Comparison of ENCODE assay signal across 12 cellular contexts in genomic region chr1:70666381-70667140, GRCh38.
"Had no signal": no experiment of that assay in that cellular context is flagged by ENCODE, and none has a peak within 500 bp of the region (broad histone marks: within the 10 kb centered on the region; RNA-seq: fewer than 3 reads in every experiment).

No MANE protein-coding gene starts in this region.

- DNase-seq: activated CD4-positive, alpha-beta T cell treated with anti-CD3 and anti-CD28 coated beads for 1 hour; activated CD4-positive, alpha-beta T cell treated with anti-CD3 and anti-CD28 coated beads, Interleukin-2, amount 50 U/mL, for 48 hours; activated CD8-positive, alpha-beta memory T cell treated with anti-CD3 and anti-CD28 coated beads, Interleukin-2, amount 10 ng/mL, durations not matched to agents 7 days and 5 days; activated gamma-delta T cell; activated T-cell treated with anti-CD3 and anti-CD28 coated beads, Interleukin-2, amount 50 U/mL, for 48 hours; dorsolateral prefrontal cortex; foreskin keratinocyte; mammary epithelial cell; mucosa of descending colon; natural killer cell; small intestine had no signal

- H3K27ac Mint-ChIP-seq: activated CD8-positive, alpha-beta memory T cell treated with anti-CD3 and anti-CD28 coated beads, Interleukin-2, amount 10 ng/mL, durations not matched to agents 7 days and 5 days; activated naive CD8-positive, alpha-beta T cell; natural killer cell had no signal

- ATAC-seq: activated CD8-positive, alpha-beta memory T cell treated with anti-CD3 and anti-CD28 coated beads, Interleukin-2, amount 10 ng/mL, durations not matched to agents 7 days and 5 days; foreskin keratinocyte; mucosa of descending colon; natural killer cell had no signal

- H3K9me3 Mint-ChIP-seq: natural killer cell had no signal

- H3K4me1 Mint-ChIP-seq: activated CD8-positive, alpha-beta memory T cell treated with anti-CD3 and anti-CD28 coated beads, Interleukin-2, amount 10 ng/mL, durations not matched to agents 7 days and 5 days; natural killer cell had no signal

- H3K27me3 Mint-ChIP-seq: activated CD8-positive, alpha-beta memory T cell treated with anti-CD3 and anti-CD28 coated beads, Interleukin-2, amount 10 ng/mL, durations not matched to agents 7 days and 5 days had no signal

- H3K4me3 Mint-ChIP-seq: activated CD8-positive, alpha-beta memory T cell treated with anti-CD3 and anti-CD28 coated beads, Interleukin-2, amount 10 ng/mL, durations not matched to agents 7 days and 5 days; activated naive CD8-positive, alpha-beta T cell; natural killer cell had no signal

- H3K36me3 Mint-ChIP-seq: activated CD8-positive, alpha-beta memory T cell treated with anti-CD3 and anti-CD28 coated beads, Interleukin-2, amount 10 ng/mL, durations not matched to agents 7 days and 5 days; activated naive CD8-positive, alpha-beta T cell; natural killer cell had no signal
